ENCODE assay signal across 21 cellular contexts in the genomic region with DNA sequence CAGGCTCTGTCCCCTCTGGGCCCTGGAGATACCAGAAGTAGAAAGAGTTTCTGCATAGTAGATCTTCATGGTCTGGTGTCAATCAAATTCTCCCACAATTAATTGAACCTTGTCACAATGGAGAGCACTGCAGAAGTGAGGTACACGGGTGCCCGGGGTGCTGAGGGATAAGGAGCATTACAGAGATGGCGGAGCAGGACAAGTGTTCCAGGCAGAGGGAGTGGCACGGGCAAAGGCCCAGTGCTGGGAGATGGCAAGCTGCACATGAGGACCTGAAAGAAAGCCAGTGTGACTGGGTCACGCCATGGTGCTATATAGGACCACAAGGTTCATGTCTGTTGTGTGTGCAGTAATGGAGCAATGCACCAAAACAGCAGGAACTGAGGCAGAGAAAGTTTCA. TPM values are rescaled to one million over a fixed set of nuclear protein-coding genes. Genes with fewer than 3 reads are reported as not detected.
"Had no signal": no experiment of that assay in that cellular context is flagged by ENCODE, and none has a peak within 500 bp of the region (broad histone marks: within the 10 kb centered on the region; RNA-seq: fewer than 3 reads in every experiment).

No MANE protein-coding gene starts in this region.

- H3K4me3 ChIP-seq: ascending aorta, dorsolateral prefrontal cortex, SJCRH30, smooth muscle cell had no signal

- H3K27ac Mint-ChIP-seq: activated CD4-positive, alpha-beta T cell treated with anti-CD3 and anti-CD28 coated beads, Interleukin-2, amount 10 ng/mL, durations not matched to agents 7 days and 5 days; activated T-helper 17 cell treated with anti-CD3 and anti-CD28 coated beads, Interleukin-2, amount 50 U/mL, for 72 hours; type B pancreatic cell had no signal

- H3K4me2 ChIP-seq: smooth muscle cell had no signal

- H3K9me3 ChIP-seq: ascending aorta, SJCRH30 had no signal

- H3K27me3 Mint-ChIP-seq: activated CD4-positive, alpha-beta T cell treated with anti-CD3 and anti-CD28 coated beads, Interleukin-2, amount 10 ng/mL, durations not matched to agents 7 days and 5 days; stimulated activated naive CD8-positive, alpha-beta T cell treated with anti-CD3 and anti-CD28 coated beads, Interleukin-15, amount 100 ng/mL, for 72 hours; type B pancreatic cell had no signal

- DNase-seq: activated CD4-positive, alpha-beta T cell treated with anti-CD3 and anti-CD28 coated beads, Interleukin-2, amount 10 ng/mL, durations not matched to agents 7 days and 5 days; activated CD4-positive, CD25-positive, alpha-beta regulatory T cell; activated naive CD4-positive, alpha-beta T cell treated with Interleukin-2 at 50 U/mL for 16 hours; activated T-cell treated with anti-CD3 and anti-CD28 coated beads for 4 hours; dorsolateral prefrontal cortex; hypothalamus; retina; SJCRH30; stimulated activated naive CD8-positive, alpha-beta T cell treated with anti-CD3 and anti-CD28 coated beads, Interleukin-15, amount 100 ng/mL, for 72 hours had no signal

- H3K36me3 ChIP-seq: ascending aorta, SJCRH30 had no signal

- H2AFZ ChIP-seq: parathyroid adenoma had no signal

- ATAC-seq: activated T-helper 17 cell treated with anti-CD3 and anti-CD28 coated beads, Interleukin-2, amount 50 U/mL, for 72 hours; stimulated activated naive CD8-positive, alpha-beta T cell treated with anti-CD3 and anti-CD28 coated beads, Interleukin-15, amount 100 ng/mL, for 72 hours had no signal

- H3K9ac ChIP-seq: parathyroid adenoma had no signal

- H3K36me3 Mint-ChIP-seq: type B pancreatic cell had no signal

- H3K4me1 Mint-ChIP-seq: activated T-helper 17 cell treated with anti-CD3 and anti-CD28 coated beads, Interleukin-2, amount 50 U/mL, for 72 hours; stimulated activated naive CD8-positive, alpha-beta T cell treated with anti-CD3 and anti-CD28 coated beads, Interleukin-15, amount 100 ng/mL, for 72 hours had no signal

- H3K27me3 ChIP-seq: ascending aorta, dorsolateral prefrontal cortex, SJCRH30 had no signal

- H3K27ac ChIP-seq: dorsolateral prefrontal cortex, parathyroid adenoma, SJCRH30 had no signal

- H3K9me3 Mint-ChIP-seq: activated CD4-positive, alpha-beta T cell treated with anti-CD3 and anti-CD28 coated beads, Interleukin-2, amount 10 ng/mL, durations not matched to agents 7 days and 5 days; activated T-helper 17 cell treated with anti-CD3 and anti-CD28 coated beads, Interleukin-2, amount 50 U/mL, for 72 hours; stimulated activated naive CD8-positive, alpha-beta T cell treated with anti-CD3 and anti-CD28 coated beads, Interleukin-15, amount 100 ng/mL, for 72 hours; type B pancreatic cell had no signal

- H3K4me3 Mint-ChIP-seq: activated CD4-positive, alpha-beta T cell treated with anti-CD3 and anti-CD28 coated beads, Interleukin-2, amount 10 ng/mL, durations not matched to agents 7 days and 5 days; activated T-helper 17 cell treated with anti-CD3 and anti-CD28 coated beads, Interleukin-2, amount 50 U/mL, for 72 hours; stimulated activated naive CD8-positive, alpha-beta T cell treated with anti-CD3 and anti-CD28 coated beads, Interleukin-15, amount 100 ng/mL, for 72 hours; type B pancreatic cell had no signal

- H3K79me2 ChIP-seq: parathyroid adenoma had no signal

RNA-seq across cellular contexts. Expression of gene ACOT11, which starts 27.6 kb away (rescaled TPM):
- polyA plus RNA-seq: neural cell had no signal

RNA-seq across cellular contexts. Expression of gene FAM151A, which starts 47.7 kb away (rescaled TPM):
- total RNA-seq: activated CD4-positive, alpha-beta T cell treated with anti-CD3 and anti-CD28 coated beads, Interleukin-2, amount 10 ng/mL, durations not matched to agents 7 days and 5 days; activated T-helper 17 cell treated with anti-CD3 and anti-CD28 coated beads, Interleukin-2, amount 50 U/mL, for 72 hours; ascending aorta; bronchial epithelial cell; dorsolateral prefrontal cortex; glomerular endothelial cell; kidney epithelial cell; lower leg skin; SJCRH30; smooth muscle cell; T-helper 2 cell treated with Interferon-gamma antibody and Interleukin-4, amounts not matched to agents 100 ng/mL and 5 ng/mL, for 36 hours; temporal lobe had no signal
- polyA plus RNA-seq: neural cell, smooth muscle cell had no signal
